In the genomic region with DNA sequence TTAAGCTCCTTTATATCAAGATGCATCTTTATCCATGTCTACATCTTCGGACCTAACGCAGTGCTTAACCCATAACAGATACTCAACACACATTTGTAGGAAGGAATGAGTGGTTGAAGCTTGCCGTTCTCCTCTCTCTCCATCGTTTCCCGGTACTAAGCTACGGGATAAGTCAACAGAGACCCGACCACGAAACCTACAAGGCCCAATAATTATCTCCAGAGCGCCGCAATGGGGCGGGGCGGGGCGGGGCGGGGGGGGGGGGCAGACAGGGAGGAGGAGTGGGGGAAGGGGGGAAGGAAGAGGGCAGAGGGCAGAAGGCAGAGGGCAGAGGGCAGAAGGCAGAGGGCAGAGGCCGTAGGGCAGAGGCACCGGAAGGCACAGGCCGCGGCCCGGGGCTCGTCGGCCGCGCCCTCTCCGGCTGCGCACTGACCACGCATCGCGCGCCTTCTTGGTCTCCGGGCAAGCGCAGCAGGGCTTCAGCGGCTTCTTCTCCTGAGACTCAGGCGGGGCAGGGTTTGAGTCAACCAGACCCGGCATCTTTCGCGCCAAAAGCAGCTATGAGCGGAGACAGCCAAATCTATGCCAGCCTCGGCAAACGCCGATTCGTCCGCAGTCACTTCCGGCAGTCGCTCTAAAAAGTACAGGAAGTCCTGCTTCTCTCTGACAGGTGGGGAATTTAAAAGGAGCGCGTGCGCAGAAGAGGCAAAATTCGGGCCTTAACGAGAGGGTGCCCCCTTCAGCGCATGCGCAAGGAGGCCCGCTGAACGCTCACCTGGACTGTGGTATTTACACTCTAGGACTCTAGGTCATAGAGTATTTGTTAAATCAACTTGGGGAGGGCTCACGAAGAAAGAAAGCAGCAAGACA, we compare ENCODE assay signal across 8 cellular contexts. TPM values are rescaled to one million over a fixed set of nuclear protein-coding genes. Genes with fewer than 3 reads are reported as not detected.
A peak's percentile ranks its signal among the peaks of the same experiment; 100 is the strongest.
DNase-seq lines count a peak whose midpoint lies in the region; ATAC-seq and TF ChIP-seq lines count a peak whose summit lies in the region.

A gene with protein sequence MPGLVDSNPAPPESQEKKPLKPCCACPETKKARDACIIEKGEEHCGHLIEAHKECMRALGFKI (minus strand): TSS at position 636 of the 870 bp plus-strand sequence. CDS start 96 bp downstream, at position 540.

- no peak within 1 kb of the TSS for H2BK120ac ChIP-seq in H9 (ENCODE audit: low read depth, low read length, poor library complexity, severe bottlenecking)

- H2AK5ac ChIP-seq in H9 (ENCODE audit: insufficient read length, low read length), result no peak within 1 kb of the TSS

- no peak within 1 kb of the TSS for H2BK20ac ChIP-seq in H9 (ENCODE audit: low read depth, low read length, poor library complexity, severe bottlenecking)

- H3K18ac ChIP-seq in H9 (ENCODE audit: insufficient read length, low read depth, low read length), result peak within 1 kb of the TSS; percentile 66

- WGBS in H9 (ENCODE audit: extremely low coverage, insufficient read length, low lambda C conversion rate), result no CpG with 5 or more reads among the region's 54 CpGs

- H2BK5ac ChIP-seq in H9 (ENCODE audit: insufficient read length, low read length), result no peak within 1 kb of the TSS

- no peaks in the 10 kb centered on the region for H3K4me1 ChIP-seq in H9 (ENCODE audit: insufficient read depth, low read length)

- H3K9me3 Mint-ChIP-seq in H9 (no peaks in the 10 kb centered on the region), nephron progenitor cell (no peaks in the 10 kb centered on the region)
- no peaks in the 10 kb centered on the region for H3K9me3 Mint-ChIP-seq in stimulated activated naive CD8-positive, alpha-beta T cell treated with anti-CD3 and anti-CD28 coated beads, Interleukin-15, amount 100 ng/mL, for 72 hours

- peak within 1 kb of the TSS; percentile 73 for H3K14ac ChIP-seq in H9 (ENCODE audit: insufficient read depth, low read length)

- H3K27me3 Mint-ChIP-seq in H9 (ENCODE audit: low read depth) (no peaks in the 10 kb centered on the region), nephron progenitor cell (ENCODE audit: low read depth, poor library complexity) (no peaks in the 10 kb centered on the region)
- no peaks in the 10 kb centered on the region for H3K27me3 Mint-ChIP-seq in stimulated activated naive CD8-positive, alpha-beta T cell treated with anti-CD3 and anti-CD28 coated beads, Interleukin-15, amount 100 ng/mL, for 72 hours

- H3K9me3 ChIP-seq in H9 (ENCODE audit: control insufficient read depth, low read depth, low read length) (no peaks in the 10 kb centered on the region), MG63 (no peaks in the 10 kb centered on the region)

- no peaks in the 10 kb centered on the region for H3K23me2 ChIP-seq in H9 (ENCODE audit: insufficient read length, low read depth, low read length, poor library complexity, severe bottlenecking)

- no peak within 1 kb of the TSS for H3K4ac ChIP-seq in H9 (ENCODE audit: low read depth, low read length)

- H3K36me3 ChIP-seq in MG63, result peaks cover 8% of the 10 kb centered on the region; the same call in 1 of the 2 replicates

- H3K9ac ChIP-seq in H9 (ENCODE audit: extremely low read depth, insufficient read length, low read length), result peak within 1 kb of the TSS; percentile 95

- H3K79me1 ChIP-seq in H9 (ENCODE audit: insufficient read depth, low read depth, low read length, poor library complexity, severe bottlenecking), result no peaks in the 10 kb centered on the region

- H4K91ac ChIP-seq in H9 (ENCODE audit: insufficient read length, low read depth, low read length), result no peak within 1 kb of the TSS

- H3K23ac ChIP-seq in H9 (ENCODE audit: insufficient read length, low read depth, low read length), result no peak within 1 kb of the TSS

- H3K27me3 ChIP-seq in H9 (ENCODE audit: insufficient read depth, low read length) (no peaks in the 10 kb centered on the region), MG63 (no peaks in the 10 kb centered on the region)

- peak within 1 kb of the TSS; percentile 44 for H3K27ac ChIP-seq in H9 (ENCODE audit: insufficient read length, low read depth, low read length)

- no peak within 1 kb of the TSS for H2BK15ac ChIP-seq in H9 (ENCODE audit: low read depth, low read length)

- no peak within 1 kb of the TSS for H4K5ac ChIP-seq in H9 (ENCODE audit: insufficient read length, low read depth, low read length)

- H4K8ac ChIP-seq in H9 (replicated peaks; ENCODE audit: insufficient read length, low read depth, low read length), result no peak within 1 kb of the TSS

- H3K4me3 ChIP-seq in MG63, result peak within 1 kb of the TSS; percentile 60

- no peak within 1 kb of the TSS for H3T11ph ChIP-seq in H9 (ENCODE audit: low read length)

- H2AFZ ChIP-seq in H9 (ENCODE audit: low read length), result peak within 1 kb of the TSS; percentile 43

- no peak within 1 kb of the TSS for H2BK12ac ChIP-seq in H9 (ENCODE audit: insufficient read length, low read depth, low read length)

- TF ChIP-seq CTCF in H9 (conservative IDR thresholded peaks at IDR 0.05) (no peak), nephron progenitor cell (IDR thresholded peaks at IDR 0.05) (no peak)

- peak within 1 kb of the TSS; percentile 85 to 93 (median 90) for H3K27ac Mint-ChIP-seq in H9
- H3K27ac Mint-ChIP-seq in nephron progenitor cell, result peak within 1 kb of the TSS; percentile 97
- H3K27ac Mint-ChIP-seq in stimulated activated naive CD8-positive, alpha-beta T cell treated with anti-CD3 and anti-CD28 coated beads, Interleukin-15, amount 100 ng/mL, for 72 hours, result peak within 1 kb of the TSS; percentile 96 to 98

- H3K4me1 Mint-ChIP-seq in H9 (peaks cover 17 to 19% of the 10 kb centered on the region in 2 experiments), nephron progenitor cell (peaks cover 27% of the 10 kb centered on the region)
- H3K4me1 Mint-ChIP-seq in stimulated activated naive CD8-positive, alpha-beta T cell treated with anti-CD3 and anti-CD28 coated beads, Interleukin-15, amount 100 ng/mL, for 72 hours, result peaks cover 28% of the 10 kb centered on the region

- peak within 1 kb of the TSS; percentile 97 for H3K4me2 ChIP-seq in H9 (ENCODE audit: insufficient read depth, insufficient read length, low read length)

- H3K79me2 ChIP-seq in H9 (ENCODE audit: insufficient read depth, low read length), result peaks cover 5% of the 10 kb centered on the region; the same call in 1 of the 2 replicates

- H3K4me3 Mint-ChIP-seq in H9, result peak within 1 kb of the TSS; percentile 86 to 96
- peak within 1 kb of the TSS; percentile 89 for H3K4me3 Mint-ChIP-seq in nephron progenitor cell
- H3K4me3 Mint-ChIP-seq in stimulated activated naive CD8-positive, alpha-beta T cell treated with anti-CD3 and anti-CD28 coated beads, Interleukin-15, amount 100 ng/mL, for 72 hours, result peak within 1 kb of the TSS; percentile 84 to 90

- DNase-seq in ELF-1 (ENCODE audit: low read depth, low spot score) (peak; percentile 96), H9 (peak; percentile 97), MG63 (peak; percentile 96), SHP77 treated with DMSO at 0.1 percent for 48 hours (lab: John Stamatoyannopoulos, UW) (peak; percentile 94), fibroblast of the conjunctiva (ENCODE audit: low read depth) (peak; percentile 96), nephron progenitor cell (peak; percentile 85)
- peak; percentile 98 for DNase-seq in activated effector memory CD4-positive, alpha-beta T cell treated with anti-CD3 and anti-CD28 coated beads, Interleukin-2, amount 50 U/mL, for 16 hours
- DNase-seq in stimulated activated naive CD8-positive, alpha-beta T cell treated with anti-CD3 and anti-CD28 coated beads, Interleukin-15, amount 100 ng/mL, for 72 hours, result peak; percentile 93 to 97

- no peak within 1 kb of the TSS for H3K56ac ChIP-seq in H9 (ENCODE audit: insufficient read length, low read depth, low read length)

- H3K36me3 Mint-ChIP-seq in H9 (ENCODE audit: insufficient read depth in 1 of 3, low read depth in 3 of 3) (peaks cover 9 to 35% (median 29%) of the 10 kb centered on the region in 3 experiments), nephron progenitor cell (ENCODE audit: low read depth) (peaks cover 35% of the 10 kb centered on the region)

- no peaks in the 10 kb centered on the region for H4K20me1 ChIP-seq in H9 (ENCODE audit: control insufficient read depth, insufficient read depth, insufficient read length)

- peak; percentile 91 for ATAC-seq in stimulated activated naive CD8-positive, alpha-beta T cell treated with anti-CD3 and anti-CD28 coated beads, Interleukin-15, amount 100 ng/mL, for 72 hours

RNA-seq across cellular contexts. Expression of the gene that starts here (rescaled TPM):
- total RNA-seq in H9 (2021), result 47.0 and 53.4 TPM in 2 replicates
- total RNA-seq in MG63 (2014; rRNA removed; shearing (Covaris generic); ENCODE audit: low replicate concordance), result 1.7 and 15.3 TPM in 2 replicates

Comparison
In these comparisons a context has a peak if more than half of its experiments do, and no peak if none do; other contexts are left out.
1. Peak in every context shown above with its lines: DNase-seq, ATAC-seq, H3K4me3 ChIP-seq and H3K27ac ChIP-seq.